In genomic region chr5:68459500-68460139, GRCh38 we compare ENCODE assay signal across 20 cellular contexts.
A peak's percentile ranks its signal among the peaks of the same experiment; 100 is the strongest.
DNase-seq lines count a peak whose midpoint lies in the region; ATAC-seq, FAIRE-seq and TF ChIP-seq lines count a peak whose summit lies in the region.
"Had no signal": no experiment of that assay in that cellular context is flagged by ENCODE, and none has a peak within 500 bp of the region (broad histone marks: within the 10 kb centered on the region; RNA-seq: fewer than 3 reads in every experiment).

No MANE protein-coding gene starts in this region.

- 16% methylated on average over 3 of the region's 3 CpGs for WGBS in K562 (ENCODE audit: insufficient coverage, low coverage, missing lambda C conversion rate)

- peaks cover 14% of the 10 kb centered on the region for H3K4me1 ChIP-seq in HEK293 (ENCODE audit: control insufficient read depth, insufficient read depth, low read length)
- H3K4me1 ChIP-seq in K562 (replicated peaks in 1 of 2; ENCODE audit: control insufficient read depth in 2 of 2, insufficient read depth in 2 of 2, low read length in 2 of 2) = peaks cover 0 to 30% of the 10 kb centered on the region in 2 experiments; a peak in 3 of 5 replicates
- peaks cover 42% of the 10 kb centered on the region for H3K4me1 ChIP-seq in parathyroid adenoma

- peaks cover 54% of the 10 kb centered on the region for H3K4me1 Mint-ChIP-seq in Calu3 (ENCODE audit: low read depth, unreplicated experiment)

- H3K36me3 ChIP-seq in HEK293 (ENCODE audit: control insufficient read depth in 2 of 2, insufficient read depth in 1 of 2, low read length in 2 of 2) (no peaks in the 10 kb centered on the region), K562 (ENCODE audit: control insufficient read depth, insufficient read depth, low read length) (no peaks in the 10 kb centered on the region), parathyroid adenoma (ENCODE audit: control insufficient read depth, insufficient read depth, low read length) (no peaks in the 10 kb centered on the region)
- H3K36me3 ChIP-seq: BLaER1 treated with 17β-estradiol and CSF1 and Interleukin-3, amounts not matched to agents 10 nM and 100 nM; left lung; tibial nerve had no signal

- CTCF ChIA-PET in Calu3 (lab: Charles Lee) (interaction anchor here (0.9 to 1.3 kb wide), 5 partner anchors 12 to 173 kb away, joined by 3 to 4 read pairs (median 3); no protein-coding TSS in a partner anchor), HEK293 (lab: Yijun Ruan, JAX) (interaction anchor here (0.6 to 4.1 kb wide), 10 partner anchors 11 to 191 kb away, joined by 3 to 36 read pairs (median 4); no protein-coding TSS in a partner anchor), K562 (lab: Yijun Ruan, JAX; ENCODE audit: low intra/inter-chr PET ratio) (interaction anchor here (1.2 to 1.8 kb wide), 2 partner anchors 173 to 503 kb away, joined by 3 to 9 read pairs; no protein-coding TSS in a partner anchor)

- H2AFZ ChIP-seq in K562 (ENCODE audit: low read depth, low read length) = peak overlapping the region; percentile 9
- H2AFZ ChIP-seq in parathyroid adenoma = peak overlapping the region; percentile 61
- H2AFZ ChIP-seq: GM23338 had no signal

- peaks cover 3% of the 10 kb centered on the region for H3K9me3 Mint-ChIP-seq in Calu3 (ENCODE audit: low read depth, unreplicated experiment)
- H3K9me3 Mint-ChIP-seq: activated naive CD8-positive, alpha-beta T cell treated with anti-CD3 and anti-CD28 coated beads, Interleukin-2, amount 50 U/mL, for 24 hours; activated T-cell treated with anti-CD3 and anti-CD28 coated beads, Interleukin-2, amount 50 U/mL, for 24 hours had no signal

- no peaks in the 10 kb centered on the region for H3K27me3 Mint-ChIP-seq in Calu3 (ENCODE audit: unreplicated experiment)
- H3K27me3 Mint-ChIP-seq: activated naive CD8-positive, alpha-beta T cell treated with anti-CD3 and anti-CD28 coated beads, Interleukin-2, amount 50 U/mL, for 24 hours; activated T-cell treated with anti-CD3 and anti-CD28 coated beads, Interleukin-2, amount 50 U/mL, for 24 hours had no signal

- H3K9ac ChIP-seq in K562 (ENCODE audit: insufficient read depth in 1 of 2, low read depth in 2 of 2, low read length in 2 of 2) (peak overlapping the region in 1 of 2 experiments; percentile 5; a peak in 1 of 4 replicates), parathyroid adenoma (no peak overlapping the region)
- H3K9ac ChIP-seq: BLaER1 treated with 17β-estradiol and CSF1 and Interleukin-3, amounts not matched to agents 10 nM and 100 nM had no signal

- in situ Hi-C loops in K562 (cut with MboI) = loop anchor here (5.0 kb wide), 1 partner anchor 172 kb away; no protein-coding TSS in a partner anchor

- DNase-seq in Calu3 = no peak
- DNase-seq in K562 (ENCODE audit: extremely low read depth in 1 of 4, low spot score in 3 of 4) = no peak
- DNase-seq in GM12891 (ENCODE audit: insufficient read length, low spot score) = no peak
- DNase-seq: activated T-cell treated with anti-CD3 and anti-CD28 coated beads, Interleukin-2, amount 50 U/mL, for 24 hours; cerebellar nuclear complex; left lung; NCI-H1105; NCI-H1930 had no signal

- ATAC-seq in K562 (no peak), GM21717 (IDR thresholded peaks at IDR 0.05; ENCODE audit: unreplicated experiment) (no peak), HG03097 (IDR thresholded peaks at IDR 0.05; ENCODE audit: low FRiP score, unreplicated experiment) (no peak)
- ATAC-seq: activated naive CD8-positive, alpha-beta T cell treated with anti-CD3 and anti-CD28 coated beads, Interleukin-2, amount 50 U/mL, for 24 hours; PC-3 had no signal

- POLR2A ChIA-PET in HEK293 (lab: Yijun Ruan, JAX) (no interaction called here), K562 (lab: Yijun Ruan, JAX) (no interaction called here)

- H3K27ac ChIP-seq in HEK293 (ENCODE audit: extremely low read depth, low read depth, low read length) (peak overlapping the region; percentile 50; the same call in 1 of the 2 replicates), K562 (ENCODE audit: extremely low read depth, low read depth, low read length) (no peak overlapping the region), parathyroid adenoma (peak overlapping the region; percentile 81)
- H3K27ac ChIP-seq: BLaER1 treated with 17β-estradiol and CSF1 and Interleukin-3, amounts not matched to agents 10 nM and 100 nM; left lung had no signal

- H4K20me1 ChIP-seq in K562 (replicated peaks; ENCODE audit: control insufficient read depth, insufficient read depth, low read length) = no peaks in the 10 kb centered on the region
- H4K20me1 ChIP-seq: BLaER1 treated with 17β-estradiol and CSF1 and Interleukin-3, amounts not matched to agents 10 nM and 100 nM had no signal

- H3K4me3 ChIP-seq in HEK293 (ENCODE audit: low read depth, low read length) = no peak overlapping the region
- H3K4me3 ChIP-seq in K562 = no peak overlapping the region
- no peak overlapping the region for H3K4me3 ChIP-seq in parathyroid adenoma (ENCODE audit: low read depth, low read length)
- H3K4me3 ChIP-seq: BLaER1 treated with 17β-estradiol and CSF1 and Interleukin-3, amounts not matched to agents 10 nM and 100 nM; GM23338; left lung; skin epidermis; tibial nerve had no signal

- no peaks in the 10 kb centered on the region for H3K9me1 ChIP-seq in K562 (ENCODE audit: control insufficient read depth, insufficient read depth, low read length)

- no peak for TF ChIP-seq EP300 in K562 (IDR thresholded peaks at IDR 0.05; ENCODE audit: low read length)

- intact Hi-C loops in Calu3 (cut with micrococcal nuclease; ENCODE audit: unreplicated experiment) = loop anchor here (1.0 to 5.0 kb wide), 3 partner anchors 25 to 687 kb away; no protein-coding TSS in a partner anchor
- intact Hi-C loops in K562 (cut with micrococcal nuclease) = loop anchor here (1.0 to 10.0 kb wide), 4 partner anchors 39 to 285 kb away; no protein-coding TSS in a partner anchor

- no peak for TF ChIP-seq RAD21 in K562 (CRISPR knock-in tag; conservative IDR thresholded peaks at IDR 0.05 in 1 of 2, IDR thresholded peaks at IDR 0.05 in 1 of 2)

- peak; percentile 29 for FAIRE-seq in K562 (lab: Jason Lieb, UNC)
- FAIRE-seq in GM12891 (lab: Jason Lieb, UNC) = no peak

- no peak overlapping the region for H3K4me3 Mint-ChIP-seq in Calu3 (ENCODE audit: low read depth, unreplicated experiment)
- H3K4me3 Mint-ChIP-seq: activated CD4-positive, alpha-beta T cell treated with anti-CD3 and anti-CD28 coated beads, Interleukin-2, amount 10 ng/mL, durations not matched to agents 24 days and 14 days; activated naive CD8-positive, alpha-beta T cell treated with anti-CD3 and anti-CD28 coated beads, Interleukin-2, amount 50 U/mL, for 24 hours; activated T-cell treated with anti-CD3 and anti-CD28 coated beads, Interleukin-2, amount 50 U/mL, for 24 hours; GM23338 had no signal

- BruUV-seq in Calu3 (replicated peaks; lab: Mats Ljungman, UMichigan) (no TSS peak), K562 (replicated peaks; lab: Mats Ljungman, UMichigan) (no TSS peak)

- no peak for TF ChIP-seq CTCF in Calu3 (IDR thresholded peaks at IDR 0.05; ENCODE audit: unreplicated experiment)
- TF ChIP-seq CTCF in HEK293 (tag by site-specific recombination; IDR thresholded peaks at IDR 0.05) = no peak
- TF ChIP-seq CTCF in K562 (IDR thresholded peaks at IDR 0.05 in 2 of 3, conservative IDR thresholded peaks at IDR 0.05 in 1 of 3; ENCODE audit: insufficient read depth in 2 of 3, low read depth in 1 of 3, low read length in 3 of 3) = no peak
- TF ChIP-seq CTCF in parathyroid adenoma (IDR thresholded peaks at IDR 0.05) = no peak

- H3K36me3 Mint-ChIP-seq in Calu3 (ENCODE audit: insufficient read depth, unreplicated experiment) = peaks cover 10% of the 10 kb centered on the region

- TF ChIP-seq POLR2A in K562 (conservative IDR thresholded peaks at IDR 0.05) (no peak), GM12891 (IDR thresholded peaks at IDR 0.05; ENCODE audit: low read depth, low read length) (no peak)

- peak overlapping the region; percentile 77 for H3K27ac Mint-ChIP-seq in Calu3 (ENCODE audit: unreplicated experiment)
- H3K27ac Mint-ChIP-seq: activated CD4-positive, alpha-beta T cell treated with anti-CD3 and anti-CD28 coated beads, Interleukin-2, amount 10 ng/mL, durations not matched to agents 24 days and 14 days; activated naive CD8-positive, alpha-beta T cell treated with anti-CD3 and anti-CD28 coated beads, Interleukin-2, amount 50 U/mL, for 24 hours; activated T-cell treated with anti-CD3 and anti-CD28 coated beads, Interleukin-2, amount 50 U/mL, for 24 hours; GM23338 had no signal

- H3K27me3 ChIP-seq in K562 (ENCODE audit: control insufficient read depth in 2 of 2, insufficient read depth in 2 of 2, low read length in 2 of 2) (no peaks in the 10 kb centered on the region), parathyroid adenoma (ENCODE audit: control insufficient read depth, insufficient read depth, low read length) (no peaks in the 10 kb centered on the region)
- H3K27me3 ChIP-seq: BLaER1 treated with 17β-estradiol and CSF1 and Interleukin-3, amounts not matched to agents 10 nM and 100 nM; left lung; tibial nerve had no signal

- H3K4me2 ChIP-seq in K562 (ENCODE audit: insufficient read depth, low read length) (no peak overlapping the region), parathyroid adenoma (ENCODE audit: low read length) (peak overlapping the region; percentile 27)
- H3K4me2 ChIP-seq: BLaER1 treated with 17β-estradiol and CSF1 and Interleukin-3, amounts not matched to agents 10 nM and 100 nM; GM23338 had no signal

- H3K79me2 ChIP-seq in K562 (ENCODE audit: control insufficient read depth, insufficient read depth, low read length) (no peaks in the 10 kb centered on the region), parathyroid adenoma (no peaks in the 10 kb centered on the region)

- no peaks in the 10 kb centered on the region for H3K9me3 ChIP-seq in HEK293 (ENCODE audit: control insufficient read depth, insufficient read depth, low read depth, low read length)
- H3K9me3 ChIP-seq in K562 (replicated peaks; ENCODE audit: control insufficient read depth, insufficient read depth, low read depth, low read length) = 0 out of 2 replicates have a peak, but pooled peaks cover 4% of the 10 kb centered on the region
- no peaks in the 10 kb centered on the region for H3K9me3 ChIP-seq in parathyroid adenoma (ENCODE audit: control insufficient read depth, low read length)
- H3K9me3 ChIP-seq: BLaER1 treated with 17β-estradiol and CSF1 and Interleukin-3, amounts not matched to agents 10 nM and 100 nM; Caco-2; left lung; tibial nerve had no signal

TF ChIP-seq in HEK293, 187 proteins besides CTCF, POLR2A, EP300 and RAD21 (continues in another document):
- TF ChIP-seq FEZF1 (tag by site-specific recombination; IDR thresholded peaks at IDR 0.05) (peak; percentile 42), MYNN (tag by site-specific recombination; IDR thresholded peaks at IDR 0.05; ENCODE audit: borderline replicate concordance) (no peak), GFI1B (tag by site-specific recombination; IDR thresholded peaks at IDR 0.05) (no peak)

TF ChIP-seq in GM12891, 5 proteins besides CTCF, POLR2A, EP300 and RAD21:
- no peak for TF ChIP-seq SPI1 (IDR thresholded peaks at IDR 0.05; ENCODE audit: low read depth, low read length)
- TF ChIP-seq POLR2AphosphoS5 (IDR thresholded peaks at IDR 0.05; ENCODE audit: low read depth, low read length) = no peak
- TF ChIP-seq POU2F2 (IDR thresholded peaks at IDR 0.05; ENCODE audit: low read depth, low read length) = no peak
- TF ChIP-seq PAX5 (IDR thresholded peaks at IDR 0.05; ENCODE audit: insufficient read depth, low read length, severe bottlenecking) = no peak
- TF ChIP-seq TAF1 (IDR thresholded peaks at IDR 0.05; ENCODE audit: low read depth, low read length) = no peak
